In the genomic region with DNA sequence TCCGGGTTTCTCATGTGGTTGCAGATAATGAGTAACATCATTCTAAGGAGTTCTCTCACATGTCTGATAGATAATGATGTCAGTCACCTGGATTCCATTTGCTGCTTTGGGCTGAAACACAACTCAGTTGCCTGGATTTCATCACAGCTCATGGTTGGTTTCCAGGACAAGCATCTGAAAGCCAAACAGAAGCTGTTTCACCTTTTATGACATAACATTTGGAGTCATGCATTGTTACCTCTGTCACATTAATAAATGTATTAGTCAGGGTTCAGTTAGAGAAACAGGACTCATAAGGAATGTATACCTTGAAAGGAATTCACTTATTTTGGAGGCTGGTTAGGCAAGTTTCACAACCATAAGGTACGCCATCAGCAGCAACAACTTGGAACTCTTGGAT, we compare ENCODE assay signal across 16 cellular contexts.
DNase-seq lines count a peak whose midpoint lies in the region; ATAC-seq and TF ChIP-seq lines count a peak whose summit lies in the region.
"Had no signal": no experiment of that assay in that cellular context is flagged by ENCODE, and none has a peak within 500 bp of the region (broad histone marks: within the 10 kb centered on the region; RNA-seq: fewer than 3 reads in every experiment).

No MANE protein-coding gene starts in this region.

- BruUV-seq in mammary epithelial cell (replicated peaks; lab: Mats Ljungman, UMichigan), result no TSS peak

- dilution Hi-C loops in mammary epithelial cell (cut with HindIII; ENCODE audit: low sequenced_read_pairs), result no loop called here

- H3K4me1 ChIP-seq in mammary epithelial cell (ENCODE audit: insufficient read depth, low read length), result no peaks in the 10 kb centered on the region

- in situ Hi-C loops in mammary epithelial cell (cut with MboI; ENCODE audit: low sequenced_read_pairs in 2 of 2), result no loop called here

- no peak for TF ChIP-seq CTCF in mammary epithelial cell (conservative IDR thresholded peaks at IDR 0.05 in 1 of 2, IDR thresholded peaks at IDR 0.05 in 1 of 2; ENCODE audit: extremely low read depth in 1 of 2, insufficient read depth in 1 of 2, low read depth in 1 of 2, low read length in 2 of 2)

- intact Hi-C loops in mammary epithelial cell (cut with micrococcal nuclease), result no loop called here

- no peak overlapping the region for H3K9ac ChIP-seq in mammary epithelial cell (ENCODE audit: insufficient read depth, low read length)

- WGBS in mammary epithelial cell (ENCODE audit: low coverage, missing lambda C conversion rate), result 94% methylated on average over 2 of the region's 2 CpGs

- no peaks in the 10 kb centered on the region for H3K9me3 ChIP-seq in mammary epithelial cell (replicated peaks; ENCODE audit: insufficient read depth, low read length)

- H2AFZ ChIP-seq in mammary epithelial cell (ENCODE audit: low read depth, low read length), result no peak overlapping the region

- no peaks in the 10 kb centered on the region for H4K20me1 ChIP-seq in mammary epithelial cell (ENCODE audit: insufficient read depth, low read length)

- H3K4me2 ChIP-seq in mammary epithelial cell (ENCODE audit: insufficient read depth, low read depth, low read length), result no peak overlapping the region

- H3K27ac ChIP-seq in mammary epithelial cell (ENCODE audit: insufficient read depth, low read depth, low read length), result no peak overlapping the region
- H3K27ac ChIP-seq: HL-60, SK-N-MC had no signal

- H3K4me3 ChIP-seq in mammary epithelial cell (replicated peaks in 1 of 3; ENCODE audit: insufficient read depth in 1 of 3, low read depth in 2 of 3, low read length in 3 of 3), result no peak overlapping the region
- H3K4me3 ChIP-seq: SK-N-MC had no signal

- H3K36me3 ChIP-seq in mammary epithelial cell (ENCODE audit: insufficient read depth, low read length), result no peaks in the 10 kb centered on the region

- DNase-seq in SIG-M5 treated with dmso at 0.1 percent for 504 hours (lab: John Stamatoyannopoulos, UW; ENCODE audit: unreplicated experiment), result peak; percentile 22
- no peak for DNase-seq in SIG-M5 (lab: John Stamatoyannopoulos, UW)
- peak; percentile 72 for DNase-seq in mammary epithelial cell
- peak; percentile 47 for DNase-seq in kidney tubule cell (ENCODE audit: low spot score)
- DNase-seq in cerebellar cortex (ENCODE audit: low spot score), result no peak
- no peak for DNase-seq in NCI-H82 (lab: John Stamatoyannopoulos, UW)
- no peak for DNase-seq in epidermal melanocyte (ENCODE audit: insufficient read length, low spot score)
- DNase-seq: 8988T, H7, Kasumi-1, NCI-H1105, NCI-H2081, NCI-H510A had no signal

- no peaks in the 10 kb centered on the region for H3K27me3 ChIP-seq in mammary epithelial cell (ENCODE audit: insufficient read depth, low read length)

- CTCF ChIA-PET in mammary epithelial cell (lab: Charles Lee; ENCODE audit: low non-redundant PET), result no interaction called here

- no peak for ATAC-seq in GM21447 (IDR thresholded peaks at IDR 0.05; ENCODE audit: unreplicated experiment)

- no peaks in the 10 kb centered on the region for H3K79me2 ChIP-seq in mammary epithelial cell (ENCODE audit: insufficient read depth, low read length)

Comparison
In these comparisons a context has a peak if more than half of its experiments do, and no peak if none do; other contexts are left out.
1. DNase-seq: peak in SIG-M5 treated with dmso at 0.1 percent for 504 hours (single experiment), mammary epithelial cell (single experiment) and kidney tubule cell (single experiment); none in SIG-M5 (single experiment), cerebellar cortex (single experiment), NCI-H82 (single experiment) and epidermal melanocyte (single experiment).